ENCODE assay signal across 18 cellular contexts in genomic region chr10:70343712-70344111, GRCh38. TPM values are rescaled to one million over a fixed set of nuclear protein-coding genes. Genes with fewer than 3 reads are reported as not detected.
DNase-seq lines count a peak whose midpoint lies in the region; ATAC-seq and TF ChIP-seq lines count a peak whose summit lies in the region.
"Had no signal": no experiment of that assay in that cellular context is flagged by ENCODE, and none has a peak within 500 bp of the region (broad histone marks: within the 10 kb centered on the region; RNA-seq: fewer than 3 reads in every experiment).

No MANE protein-coding gene starts in this region.

- no peaks in the 10 kb centered on the region for H3K9me3 ChIP-seq in lower lobe of right lung

- peak; percentile 49 for ATAC-seq in Right ventricle myocardium inferior
- ATAC-seq in lower lobe of right lung: no peak
- no peak for ATAC-seq in HG03175 (IDR thresholded peaks at IDR 0.05; ENCODE audit: unreplicated experiment)
- no peak for ATAC-seq in left colon
- no peak for ATAC-seq in HG02938 (IDR thresholded peaks at IDR 0.05; ENCODE audit: unreplicated experiment)
- ATAC-seq: Panc1 had no signal

- peaks cover 3% of the 10 kb centered on the region for H3K36me3 ChIP-seq in lower lobe of right lung

- no peak for TF ChIP-seq CTCF in fibroblast of the aortic adventitia (IDR thresholded peaks at IDR 0.05; ENCODE audit: insufficient read depth, low read length)
- TF ChIP-seq CTCF in lower lobe of right lung (IDR thresholded peaks at IDR 0.05): no peak

- peak overlapping the region; percentile 11 for H3K27ac ChIP-seq in lower lobe of right lung
- H3K27ac ChIP-seq: SK-N-MC had no signal

- H3K4me1 ChIP-seq in lower lobe of right lung: no peaks in the 10 kb centered on the region

- H3K4me3 ChIP-seq in fibroblast of the aortic adventitia (ENCODE audit: low read depth, low read length): no peak overlapping the region
- no peak overlapping the region for H3K4me3 ChIP-seq in lower lobe of right lung
- H3K4me3 ChIP-seq: SK-N-MC had no signal

- DNase-seq in Right ventricle myocardium inferior (ENCODE audit: missing footprints) (peak; percentile 25), cardiac septum (ENCODE audit: low spot score) (no peak), fibroblast of the aortic adventitia (ENCODE audit: low read depth) (peak; percentile 43), lower lobe of right lung (no peak), left colon (no peak), HuH-7 (ENCODE audit: low spot score) (no peak)
- DNase-seq: 8988T; Calu3; CD4-positive, alpha-beta memory T cell; NCI-H1048; NCI-H146; NCI-H2081; NCI-H510A treated with DMSO at 0.1 percent for 48 hours had no signal

- intact Hi-C loops in Right ventricle myocardium inferior (cut with DNase I) (no loop called here), cardiac septum (cut with DNase I) (no loop called here), lower lobe of right lung (cut with DNase I) (no loop called here), left colon (cut with DNase I, micrococcal nuclease) (no loop called here)

- H3K27me3 ChIP-seq in lower lobe of right lung (ENCODE audit: low read depth): no peaks in the 10 kb centered on the region

RNA-seq across cellular contexts. Expression of gene LRRC20, which starts 38.7 kb away (rescaled TPM):
- 60.1 TPM for total RNA-seq in Right ventricle myocardium inferior
- total RNA-seq in cardiac septum: 46.3 TPM
- total RNA-seq in fibroblast of the aortic adventitia (ENCODE audit: low replicate concordance): 3.7 and 8.6 TPM in 2 replicates
- 10.0 TPM for total RNA-seq in lower lobe of right lung
- 1 to 10 TPM; 5.0 to 5.6 TPM for total RNA-seq in left colon

RNA-seq across cellular contexts. Expression of gene NPFFR1, which starts 59.9 kb away (rescaled TPM):
- total RNA-seq in Right ventricle myocardium inferior (not detected), cardiac septum (not detected), fibroblast of the aortic adventitia (ENCODE audit: low replicate concordance) (not detected in 2 replicates), lower lobe of right lung (1.0 TPM), left colon (under 1 TPM; 0.03 to 0.15 TPM)
- total RNA-seq: CD4-positive, alpha-beta memory T cell; HT1080 had no signal

Comparison
In these comparisons a context has a peak if more than half of its experiments do, and no peak if none do; other contexts are left out.
1. DNase-seq: peak in Right ventricle myocardium inferior (single experiment) and fibroblast of the aortic adventitia (single experiment); none in cardiac septum (single experiment), lower lobe of right lung (single experiment), left colon (0 of 2) and HuH-7 (single experiment).